ENCODE assay signal across 10 cellular contexts in the genomic region with DNA sequence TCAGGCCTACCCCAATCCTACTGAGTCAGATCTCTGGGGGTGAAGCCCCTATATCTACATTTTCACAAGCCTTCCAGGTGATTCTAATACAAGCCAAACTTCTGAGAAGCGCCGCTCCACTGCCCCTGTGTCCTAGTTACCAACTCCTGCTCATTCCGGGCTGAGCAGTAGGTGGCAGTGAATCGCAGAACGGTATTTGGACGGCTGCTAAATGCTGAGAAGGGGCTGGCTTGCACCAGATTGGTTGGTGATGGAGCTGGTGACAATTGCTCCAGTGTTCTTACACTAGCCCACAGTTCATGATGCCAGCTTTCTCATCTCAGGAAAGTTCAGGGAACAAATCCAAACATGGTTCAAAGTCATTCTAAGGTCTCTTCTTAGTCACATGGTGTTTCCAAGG. TPM values are rescaled to one million over a fixed set of nuclear protein-coding genes. Genes with fewer than 3 reads are reported as not detected.
DNase-seq lines count a peak whose midpoint lies in the region; ATAC-seq and TF ChIP-seq lines count a peak whose summit lies in the region.
"Had no signal": no experiment of that assay in that cellular context is flagged by ENCODE, and none has a peak within 500 bp of the region (broad histone marks: within the 10 kb centered on the region; RNA-seq: fewer than 3 reads in every experiment).

No MANE protein-coding gene starts in this region.

- H3K36me3 ChIP-seq in esophagus squamous epithelium (no peaks in the 10 kb centered on the region), mucosa of descending colon (ENCODE audit: low read depth) (no peaks in the 10 kb centered on the region)

- H3K4me3 Mint-ChIP-seq in activated CD4-positive, alpha-beta T cell treated with anti-CD3 and anti-CD28 coated beads, Interleukin-2, amount 10 ng/mL, durations not matched to agents 7 days and 5 days, result no peak overlapping the region

- H3K9me3 Mint-ChIP-seq in activated CD4-positive, alpha-beta T cell treated with anti-CD3 and anti-CD28 coated beads, Interleukin-2, amount 10 ng/mL, durations not matched to agents 7 days and 5 days, result no peaks in the 10 kb centered on the region

- peak in 5 of 6 experiments; percentile 12 to 56 (median 30) for TF ChIP-seq CTCF in esophagus squamous epithelium (IDR thresholded peaks at IDR 0.05)
- no peak for TF ChIP-seq CTCF in mucosa of descending colon (IDR thresholded peaks at IDR 0.05)

- H3K4me3 ChIP-seq in esophagus squamous epithelium, result no peak overlapping the region
- H3K4me3 ChIP-seq in mucosa of descending colon, result no peak overlapping the region
- H3K4me3 ChIP-seq: PC-9 had no signal

- peaks cover 0 to 16% (median 0%) of the 10 kb centered on the region in 4 donors for H3K27me3 ChIP-seq in esophagus squamous epithelium

- CTCF ChIA-PET in activated CD4-positive, alpha-beta T cell treated with anti-CD3 and anti-CD28 coated beads, Interleukin-2, amount 10 ng/mL, durations not matched to agents 7 days and 5 days (lab: Charles Lee), result interaction anchor here (0.9 to 4.2 kb wide), 7 partner anchors 8 to 171 kb away, joined by 3 to 23 read pairs (median 4); no protein-coding TSS in a partner anchor

- H3K9me3 ChIP-seq in esophagus squamous epithelium (no peaks in the 10 kb centered on the region), mucosa of descending colon (no peaks in the 10 kb centered on the region)

- H3K27ac ChIP-seq in esophagus squamous epithelium, result peak overlapping the region in 1 of 4 donors; percentile 11
- H3K27ac ChIP-seq: PC-9 had no signal

- TF ChIP-seq POLR2A in esophagus squamous epithelium (IDR thresholded peaks at IDR 0.05), result no peak

- POLR2A ChIA-PET in activated CD4-positive, alpha-beta T cell treated with anti-CD3 and anti-CD28 coated beads, Interleukin-2, amount 10 ng/mL, durations not matched to agents 7 days and 5 days (lab: Charles Lee), result no interaction called here

- peaks cover 11% of the 10 kb centered on the region for H3K4me1 Mint-ChIP-seq in activated CD4-positive, alpha-beta T cell treated with anti-CD3 and anti-CD28 coated beads, Interleukin-2, amount 10 ng/mL, durations not matched to agents 7 days and 5 days

- 10 to 43% methylated on average over 2 to 6 of the region's 6 CpGs for WGBS in esophagus squamous epithelium, 2 donors

- peaks cover 11% of the 10 kb centered on the region for H3K27me3 Mint-ChIP-seq in activated CD4-positive, alpha-beta T cell treated with anti-CD3 and anti-CD28 coated beads, Interleukin-2, amount 10 ng/mL, durations not matched to agents 7 days and 5 days

- intact Hi-C loops in esophagus squamous epithelium (cut with DNase I) (loop anchor here (5.0 kb wide), 1 partner anchor 165 kb away; no protein-coding TSS in a partner anchor), mucosa of descending colon (cut with DNase I, micrococcal nuclease) (loop anchor here in 1 of 2 donors (10.0 kb wide), 1 partner anchor 168 kb away; no protein-coding TSS in a partner anchor)

- H3K36me3 Mint-ChIP-seq in activated CD4-positive, alpha-beta T cell treated with anti-CD3 and anti-CD28 coated beads, Interleukin-2, amount 10 ng/mL, durations not matched to agents 7 days and 5 days (ENCODE audit: low read depth), result no peaks in the 10 kb centered on the region

- H3K4me1 ChIP-seq in esophagus squamous epithelium (peaks cover 4 to 34% (median 7%) of the 10 kb centered on the region in 3 donors), mucosa of descending colon (ENCODE audit: low read depth) (no peaks in the 10 kb centered on the region)

- H3K27ac Mint-ChIP-seq in activated CD4-positive, alpha-beta T cell treated with anti-CD3 and anti-CD28 coated beads, Interleukin-2, amount 10 ng/mL, durations not matched to agents 7 days and 5 days, result no peak overlapping the region

- DNase-seq in DMS114 treated with DMSO at 0.1 percent for 48 hours (lab: John Stamatoyannopoulos, UW; ENCODE audit: unreplicated experiment) (peak; percentile 67), MV-4-11 (lab: John Stamatoyannopoulos, UW) (peak; percentile 51), esophagus squamous epithelium (lab: John Stamatoyannopoulos, UW) (no peak), mucosa of descending colon (peak in 2 of 3 donors; percentile 38 to 56), GM19238 (ENCODE audit: insufficient read length, low spot score) (no peak)
- DNase-seq in activated CD4-positive, alpha-beta T cell treated with anti-CD3 and anti-CD28 coated beads, Interleukin-2, amount 10 ng/mL, durations not matched to agents 7 days and 5 days, result peak; percentile 43

- ATAC-seq in GM21526 (IDR thresholded peaks at IDR 0.05; ENCODE audit: low FRiP score, unreplicated experiment), result peak; percentile 46
- ATAC-seq in mucosa of descending colon, result peak; percentile 41
- ATAC-seq in HG03469 (IDR thresholded peaks at IDR 0.05; ENCODE audit: unreplicated experiment), result no peak

RNA-seq across cellular contexts. Expression of gene FGF1, which starts 31.1 kb away (rescaled TPM):
- total RNA-seq in activated CD4-positive, alpha-beta T cell treated with anti-CD3 and anti-CD28 coated beads, Interleukin-2, amount 10 ng/mL, durations not matched to agents 7 days and 5 days, result not detected
- total RNA-seq in esophagus squamous epithelium, result 1 to 10 TPM in 2 of 4 donors, under 1 TPM in 1, not detected in 1; 0.38 to 2.4 (median 1.6) TPM
- 1 to 10 TPM in 1 of 3 donors, under 1 TPM in 2; 0.31 to 3.5 (median 0.35) TPM for total RNA-seq in mucosa of descending colon
- total RNA-seq: pulmonary artery endothelial cell had no signal

RNA-seq across cellular contexts. Expression of gene ARHGAP26, which starts 53.2 kb away (rescaled TPM):
- 10 to 100 TPM; 21.0 to 21.5 TPM for total RNA-seq in activated CD4-positive, alpha-beta T cell treated with anti-CD3 and anti-CD28 coated beads, Interleukin-2, amount 10 ng/mL, durations not matched to agents 7 days and 5 days
- 10 to 100 TPM in 3 of 4 donors, 1 to 10 TPM in 1; 4.4 to 18.7 (median 15.4) TPM for total RNA-seq in esophagus squamous epithelium
- 10 to 100 TPM; 52.9 to 96.0 (median 67.8) TPM for total RNA-seq in mucosa of descending colon

Comparison
In these comparisons a context has a peak if more than half of its experiments do, and no peak if none do; other contexts are left out.
1. DNase-seq: peak in DMS114 treated with DMSO at 0.1 percent for 48 hours (single experiment), MV-4-11 (single experiment), activated CD4-positive, alpha-beta T cell treated with anti-CD3 and anti-CD28 coated beads, Interleukin-2, amount 10 ng/mL, durations not matched to agents 7 days and 5 days (single experiment) and mucosa of descending colon (2 of 3); none in esophagus squamous epithelium (single experiment) and GM19238 (single experiment).